14 cellular contexts compared by ENCODE assay signal in the genomic region with DNA sequence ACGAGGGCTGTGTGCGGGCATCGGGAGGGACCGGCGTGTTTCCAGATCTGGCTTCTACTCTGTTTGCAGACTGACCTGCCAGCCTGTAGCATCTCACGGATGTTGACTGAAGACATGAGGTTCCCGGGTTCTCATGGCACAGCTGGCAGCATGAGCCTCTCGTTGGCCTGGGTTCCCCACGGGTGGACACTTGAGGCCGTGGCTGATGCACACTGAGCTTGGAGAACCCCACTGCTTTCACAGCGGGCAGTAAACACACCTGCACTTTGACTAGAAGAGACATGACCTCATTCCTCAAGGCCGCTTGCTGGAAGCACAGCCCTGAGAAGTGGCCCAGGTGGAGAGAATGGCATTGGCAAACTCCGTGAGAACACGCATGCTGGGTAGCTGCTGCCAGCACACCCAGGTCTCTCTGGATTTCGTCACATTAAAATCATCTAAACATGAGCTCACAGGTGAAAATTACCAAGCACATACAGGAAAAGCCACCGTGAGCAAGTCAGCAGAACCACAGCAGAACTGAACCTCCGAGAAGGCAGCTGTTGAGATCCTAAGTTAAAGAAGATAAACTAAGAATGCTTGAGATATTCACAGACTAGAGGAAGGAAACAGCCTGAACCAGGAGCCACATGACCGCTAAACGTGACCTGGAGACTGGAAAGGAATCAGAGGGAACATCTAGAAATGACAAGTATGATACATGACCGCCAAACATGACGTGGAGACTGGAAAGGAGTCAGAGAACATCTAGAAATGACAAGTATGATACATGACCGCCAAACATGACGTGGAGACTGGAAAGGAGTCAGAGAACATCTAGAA.
"Had no signal": no experiment of that assay in that cellular context is flagged by ENCODE, and none has a peak within 500 bp of the region (broad histone marks: within the 10 kb centered on the region; RNA-seq: fewer than 3 reads in every experiment).

No MANE protein-coding gene starts in this region.

- ATAC-seq: effector memory CD8-positive, alpha-beta T cell; sciatic nerve had no signal

- H3K9me3 ChIP-seq: adrenal gland, stomach, thoracic aorta, uterus had no signal

- H3K4me1 ChIP-seq: uterus had no signal

- H3K4me3 ChIP-seq: adrenal gland, stomach, thoracic aorta, uterus had no signal

- H3K27me3 ChIP-seq: adrenal gland, stomach, uterus had no signal

- H3K27ac ChIP-seq: stomach, thoracic aorta, uterus had no signal

- DNase-seq: activated CD4-positive, alpha-beta T cell treated with anti-CD3 and anti-CD28 coated beads, Interleukin-2, amount 10 ng/mL, durations not matched to agents 24 days and 14 days; activated CD4-positive, CD25-positive, alpha-beta regulatory T cell; activated CD8-positive, alpha-beta memory T cell treated with anti-CD3 and anti-CD28 coated beads, Interleukin-2, amount 50 U/mL, for 48 hours; activated naive CD4-positive, alpha-beta T cell treated with anti-CD3 and anti-CD28 coated beads, Interleukin-2, amount 10 ng/mL, durations not matched to agents 7 days and 5 days; central memory CD4-positive, alpha-beta T cell; effector memory CD8-positive, alpha-beta T cell; erythroblast; nephron progenitor cell; stimulated activated CD4-positive, alpha-beta T cell treated with anti-CD3 and anti-CD28 coated beads, Interleukin-1b, Interleukin-23, amount 100 ng/mL, for 48 hours; stomach had no signal

- H3K36me3 ChIP-seq: uterus had no signal
